1 cellular context compared by ENCODE assay signal in genomic region chr15:39466428-39466827, GRCh38.
TF ChIP-seq lines count a peak whose summit lies in the region.

No MANE protein-coding gene starts in this region.

TF ChIP-seq in IMR-90, 13 proteins besides CTCF, POLR2A, EP300 and RAD21 (continued from another document):
- TF ChIP-seq MAZ (IDR thresholded peaks at IDR 0.05; ENCODE audit: borderline replicate concordance, low read depth, low read length): no peak
- no peak for TF ChIP-seq CEBPB (IDR thresholded peaks at IDR 0.05; ENCODE audit: low read depth, low read length)
- TF ChIP-seq BHLHE40 (IDR thresholded peaks at IDR 0.05; ENCODE audit: low read depth, low read length): no peak
- no peak for TF ChIP-seq RFX5 (IDR thresholded peaks at IDR 0.05; ENCODE audit: low read depth, low read length)
- no peak for TF ChIP-seq SMC3 (IDR thresholded peaks at IDR 0.05; ENCODE audit: low read depth, low read length)
- no peak for TF ChIP-seq MXI1 (IDR thresholded peaks at IDR 0.05; ENCODE audit: borderline replicate concordance, low read depth, low read length)
- no peak for TF ChIP-seq ELK1 (IDR thresholded peaks at IDR 0.05; ENCODE audit: borderline replicate concordance, low read depth, low read length)
